Comparison of ENCODE assay signal across 8 cellular contexts in the genomic region with DNA sequence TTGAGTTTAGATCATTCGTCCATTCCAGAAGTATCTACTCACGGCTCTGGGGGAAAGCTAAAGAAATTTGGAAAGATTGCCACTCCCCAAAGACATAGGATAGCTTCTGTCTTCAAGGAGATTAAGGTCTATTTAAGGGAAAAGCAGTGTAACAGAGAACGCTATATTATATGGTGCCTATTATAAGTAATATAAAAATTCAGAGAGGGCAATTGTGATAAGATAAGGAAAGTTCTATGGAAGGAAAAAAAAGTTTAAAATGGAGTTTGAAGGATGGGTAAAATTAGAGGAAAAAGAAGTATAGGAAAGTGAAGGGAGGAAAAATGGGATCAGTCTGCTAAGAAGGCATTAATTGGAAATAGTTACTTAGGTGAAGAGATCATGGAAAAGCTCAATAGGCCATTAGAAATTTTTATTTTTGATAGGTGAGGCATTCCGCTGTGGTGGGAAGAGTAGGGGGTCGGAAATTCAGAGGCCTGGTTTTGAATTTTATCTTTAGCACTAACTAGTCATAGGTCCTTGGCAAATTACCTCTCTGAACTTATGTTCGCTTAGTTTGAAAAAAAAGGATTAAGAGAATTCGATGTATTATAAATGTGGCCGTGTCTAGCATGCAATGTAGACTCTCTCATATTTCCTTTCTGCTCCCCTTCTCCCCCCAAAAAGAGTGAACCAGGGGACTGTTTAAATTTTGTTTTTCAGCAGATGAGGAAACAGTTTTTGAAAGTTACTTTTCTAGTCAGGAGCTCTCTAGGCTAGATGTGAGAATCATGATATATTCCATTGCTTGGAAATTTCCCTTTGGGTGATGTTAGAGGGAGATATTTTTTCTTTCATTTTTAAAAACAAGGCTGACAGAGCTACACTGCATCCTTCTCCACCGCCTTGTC. TPM values are rescaled to one million over a fixed set of nuclear protein-coding genes. Genes with fewer than 3 reads are reported as not detected.
DNase-seq lines count a peak whose midpoint lies in the region; ATAC-seq and TF ChIP-seq lines count a peak whose summit lies in the region.

No MANE protein-coding gene starts in this region.

- POLR2A ChIA-PET in HEK293 (lab: Yijun Ruan, JAX), result interaction anchor here (1.0 to 1.6 kb wide), 11 partner anchors 8 to 459 kb away, joined by 3 to 8 read pairs (median 4); a partner anchor contains a TSS
- POLR2A ChIA-PET in activated CD4-positive, alpha-beta memory T cell treated with anti-CD3 and anti-CD28 coated beads for 36 hours (lab: Charles Lee), result interaction anchor here (0.6 to 2.6 kb wide), 5 partner anchors 8 to 87 kb away, joined by 3 to 15 read pairs (median 4); no protein-coding TSS in a partner anchor

- H2AFZ ChIP-seq in hepatocyte, result peak overlapping the region; percentile 33

- intact Hi-C loops in activated CD4-positive, alpha-beta memory T cell treated with anti-CD3 and anti-CD28 coated beads for 36 hours (cut with micrococcal nuclease), result loop anchor here (1.0 kb wide), 1 partner anchor 14 kb away; no protein-coding TSS in a partner anchor
- intact Hi-C loops in spleen (cut with DNase I; ENCODE audit: low total_unique reads), result no loop called here
- intact Hi-C loops in posterior vena cava (cut with DNase I), result loop anchor here in 1 of 2 donors (5.0 kb wide), 1 partner anchor 37 kb away; no protein-coding TSS in a partner anchor

- H3K27ac Mint-ChIP-seq in activated CD4-positive, alpha-beta memory T cell treated with anti-CD3 and anti-CD28 coated beads for 36 hours, result peak overlapping the region; percentile 90

- H3K4me1 ChIP-seq in HEK293 (ENCODE audit: control insufficient read depth, insufficient read depth, low read length) (no peaks in the 10 kb centered on the region), hepatocyte (ENCODE audit: insufficient read depth) (peaks cover 21% of the 10 kb centered on the region), spleen (peaks cover 17 to 59% (median 41%) of the 10 kb centered on the region in 6 donors)

- no peaks in the 10 kb centered on the region for H3K9me3 Mint-ChIP-seq in activated CD4-positive, alpha-beta memory T cell treated with anti-CD3 and anti-CD28 coated beads for 36 hours

- H3K36me3 Mint-ChIP-seq in activated CD4-positive, alpha-beta memory T cell treated with anti-CD3 and anti-CD28 coated beads for 36 hours, result peaks cover 6% of the 10 kb centered on the region

- H3K4me3 Mint-ChIP-seq in activated CD4-positive, alpha-beta memory T cell treated with anti-CD3 and anti-CD28 coated beads for 36 hours, result peak overlapping the region; percentile 93

- H3K27me3 Mint-ChIP-seq in activated CD4-positive, alpha-beta memory T cell treated with anti-CD3 and anti-CD28 coated beads for 36 hours, result no peaks in the 10 kb centered on the region

- H3K36me3 ChIP-seq in HEK293 (ENCODE audit: control insufficient read depth in 2 of 2, insufficient read depth in 1 of 2, low read length in 2 of 2) (peaks cover 5 to 9% of the 10 kb centered on the region in 2 experiments), hepatocyte (replicated peaks; ENCODE audit: insufficient read depth, low read depth) (no peaks in the 10 kb centered on the region), spleen (no peaks in the 10 kb centered on the region)

- peak overlapping the region; percentile 69 for H3K4me2 ChIP-seq in hepatocyte

- TF ChIP-seq POLR2A in spleen (IDR thresholded peaks at IDR 0.05), result no peak

- peaks cover 31% of the 10 kb centered on the region for H4K20me1 ChIP-seq in hepatocyte (ENCODE audit: insufficient read depth, poor library complexity, severe bottlenecking)

- H3K27me3 ChIP-seq in hepatocyte, result no peaks in the 10 kb centered on the region
- H3K27me3 ChIP-seq in spleen (replicated peaks in 1 of 7), result no peaks in the 10 kb centered on the region

- TF ChIP-seq CTCF in HEK293 (tag by site-specific recombination; IDR thresholded peaks at IDR 0.05) (no peak), hepatocyte (IDR thresholded peaks at IDR 0.05; ENCODE audit: poor library complexity) (no peak), spleen (IDR thresholded peaks at IDR 0.05 in 8 of 11, conservative IDR thresholded peaks at IDR 0.05 in 3 of 11) (no peak)

- H3K4me1 Mint-ChIP-seq in activated CD4-positive, alpha-beta memory T cell treated with anti-CD3 and anti-CD28 coated beads for 36 hours (ENCODE audit: low read depth), result peaks cover 40% of the 10 kb centered on the region

- H3K4me3 ChIP-seq in HEK293 (ENCODE audit: low read depth, low read length), result peak overlapping the region; percentile 40
- H3K4me3 ChIP-seq in hepatocyte, result peak overlapping the region; percentile 4
- H3K4me3 ChIP-seq in spleen, result peak overlapping the region; percentile 10 to 90 (median 72)

- ATAC-seq in GM21360 (IDR thresholded peaks at IDR 0.05; ENCODE audit: unreplicated experiment), result no peak

- H3K9me2 ChIP-seq in hepatocyte (replicated peaks; ENCODE audit: insufficient read depth), result no peaks in the 10 kb centered on the region

- peaks cover 37% of the 10 kb centered on the region for H3K79me2 ChIP-seq in hepatocyte

- 69% methylated on average over 9 of the region's 9 CpGs for WGBS in hepatocyte (ENCODE audit: low lambda C conversion rate, missing lambda C conversion rate)
- 67 to 72% (median 69%) methylated on average over 9 of the region's 9 CpGs for WGBS in spleen, 5 donors

- H3K9me3 ChIP-seq in HEK293 (ENCODE audit: control insufficient read depth, insufficient read depth, low read depth, low read length) (no peaks in the 10 kb centered on the region), hepatocyte (ENCODE audit: low read depth) (no peaks in the 10 kb centered on the region), spleen (no peaks in the 10 kb centered on the region)

- CTCF ChIA-PET in HEK293 (lab: Yijun Ruan, JAX), result interaction anchor here (0.7 to 1.6 kb wide), 7 partner anchors 8 to 1406 kb away, joined by 3 to 5 read pairs (median 3); a partner anchor contains a TSS
- CTCF ChIA-PET in activated CD4-positive, alpha-beta memory T cell treated with anti-CD3 and anti-CD28 coated beads for 36 hours (lab: Charles Lee), result interaction anchor here (1.0 to 2.9 kb wide), 2 partner anchors 40 to 126 kb away, joined by 3 to 7 read pairs; no protein-coding TSS in a partner anchor

- H3K27ac ChIP-seq in HEK293 (ENCODE audit: extremely low read depth, low read depth, low read length), result no peak overlapping the region
- peak overlapping the region; percentile 17 for H3K27ac ChIP-seq in hepatocyte
- H3K27ac ChIP-seq in spleen, result peak overlapping the region; percentile 37 to 98 (median 95)

- DNase-seq in activated CD4-positive, alpha-beta memory T cell treated with anti-CD3 and anti-CD28 coated beads for 36 hours, result no peak
- no peak for DNase-seq in hepatocyte (ENCODE audit: low spot score)
- no peak for DNase-seq in spleen
- DNase-seq in posterior vena cava (ENCODE audit: low spot score), result no peak
- no peak for DNase-seq in middle frontal gyrus (ENCODE audit: extremely low spot score, low spot score)
- DNase-seq in DMS153 (lab: John Stamatoyannopoulos, UW), result no peak

TF ChIP-seq in HEK293, 187 proteins besides CTCF, POLR2A, EP300 and RAD21 (continues in another document):
- TF ChIP-seq ZNF341 (tag by site-specific recombination; IDR thresholded peaks at IDR 0.05; ENCODE audit: low read depth), result 0 out of 2 replicates have a peak, but pooled peaks have one; percentile 5
- TF ChIP-seq ZBTB20 (tag by site-specific recombination; IDR thresholded peaks at IDR 0.05), result 0 out of 2 replicates have a peak, but pooled peaks have one; percentile 23
- TF ChIP-seq SP7 (tag by site-specific recombination; IDR thresholded peaks at IDR 0.05), result peak; percentile 14; the same call in 1 of the 2 replicates
- TF ChIP-seq, protein P1, sequence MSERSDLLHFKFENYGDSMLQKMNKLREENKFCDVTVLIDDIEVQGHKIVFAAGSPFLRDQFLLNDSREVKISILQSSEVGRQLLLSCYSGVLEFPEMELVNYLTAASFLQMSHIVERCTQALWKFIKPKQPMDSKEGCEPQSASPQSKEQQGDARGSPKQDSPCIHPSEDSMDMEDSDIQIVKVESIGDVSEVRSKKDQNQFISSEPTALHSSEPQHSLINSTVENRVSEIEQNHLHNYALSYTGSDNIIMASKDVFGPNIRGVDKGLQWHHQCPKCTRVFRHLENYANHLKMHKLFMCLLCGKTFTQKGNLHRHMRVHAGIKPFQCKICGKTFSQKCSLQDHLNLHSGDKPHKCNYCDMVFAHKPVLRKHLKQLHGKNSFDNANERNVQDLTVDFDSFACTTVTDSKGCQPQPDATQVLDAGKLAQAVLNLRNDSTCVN (tag by site-specific recombination; optimal IDR thresholded peaks at IDR 0.05), result no peak
- TF ChIP-seq, protein P2, sequence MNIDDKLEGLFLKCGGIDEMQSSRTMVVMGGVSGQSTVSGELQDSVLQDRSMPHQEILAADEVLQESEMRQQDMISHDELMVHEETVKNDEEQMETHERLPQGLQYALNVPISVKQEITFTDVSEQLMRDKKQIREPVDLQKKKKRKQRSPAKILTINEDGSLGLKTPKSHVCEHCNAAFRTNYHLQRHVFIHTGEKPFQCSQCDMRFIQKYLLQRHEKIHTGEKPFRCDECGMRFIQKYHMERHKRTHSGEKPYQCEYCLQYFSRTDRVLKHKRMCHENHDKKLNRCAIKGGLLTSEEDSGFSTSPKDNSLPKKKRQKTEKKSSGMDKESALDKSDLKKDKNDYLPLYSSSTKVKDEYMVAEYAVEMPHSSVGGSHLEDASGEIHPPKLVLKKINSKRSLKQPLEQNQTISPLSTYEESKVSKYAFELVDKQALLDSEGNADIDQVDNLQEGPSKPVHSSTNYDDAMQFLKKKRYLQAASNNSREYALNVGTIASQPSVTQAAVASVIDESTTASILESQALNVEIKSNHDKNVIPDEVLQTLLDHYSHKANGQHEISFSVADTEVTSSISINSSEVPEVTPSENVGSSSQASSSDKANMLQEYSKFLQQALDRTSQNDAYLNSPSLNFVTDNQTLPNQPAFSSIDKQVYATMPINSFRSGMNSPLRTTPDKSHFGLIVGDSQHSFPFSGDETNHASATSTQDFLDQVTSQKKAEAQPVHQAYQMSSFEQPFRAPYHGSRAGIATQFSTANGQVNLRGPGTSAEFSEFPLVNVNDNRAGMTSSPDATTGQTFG (tag by site-specific recombination; IDR thresholded peaks at IDR 0.05; ENCODE audit: borderline replicate concordance), result no peak
- TF ChIP-seq PRDM1 (tag by site-specific recombination; IDR thresholded peaks at IDR 0.05), result peak; percentile 85
- TF ChIP-seq ZNF366 (tag by site-specific recombination; conservative IDR thresholded peaks at IDR 0.05), result peak; percentile 68

RNA-seq across cellular contexts. Expression of a gene that starts 0.9 kb away (rescaled TPM):
- total RNA-seq in activated CD4-positive, alpha-beta memory T cell treated with anti-CD3 and anti-CD28 coated beads for 36 hours, result 100 to 1,000 TPM; 113 to 133 TPM
- 61.9 and 63.5 TPM in 2 replicates for total RNA-seq in hepatocyte
- polyA plus RNA-seq in hepatocyte, result 35.6 and 38.4 TPM in 2 replicates
- total RNA-seq in spleen, result 10 to 100 TPM; 57.6 to 94.5 (median 82.2) TPM
- polyA plus RNA-seq in spleen, result 10 to 100 TPM; 14.0 to 21.3 (median 15.0) TPM
- 100 to 1,000 TPM in 1 of 2 donors, 10 to 100 TPM in 1; 82.7 to 103 TPM for total RNA-seq in posterior vena cava

RNA-seq across cellular contexts. Expression of a gene that starts 19.2 kb away (rescaled TPM):
- total RNA-seq in activated CD4-positive, alpha-beta memory T cell treated with anti-CD3 and anti-CD28 coated beads for 36 hours, result not detected
- total RNA-seq in hepatocyte (4.3 and 10.2 TPM in 2 replicates), spleen (1 to 10 TPM in 5 of 7 donors, under 1 TPM in 2; 0.55 to 8.3 (median 3.9) TPM), posterior vena cava (1 to 10 TPM; 2.0 to 2.8 TPM)
- polyA plus RNA-seq in hepatocyte (28.6 and 28.7 TPM in 2 replicates), spleen (1 to 10 TPM in 1 of 3 donors, under 1 TPM in 2; 0.39 to 1.6 (median 0.63) TPM)

Comparison
In these comparisons a context has a peak if more than half of its experiments do, and no peak if none do; other contexts are left out.
1. H3K4me3 ChIP-seq: peak in every context shown above with its lines; median percentile 72 in spleen; 40 in HEK293; 4 in hepatocyte.